Comparison of ENCODE assay signal across 7 cellular contexts in the genomic region with DNA sequence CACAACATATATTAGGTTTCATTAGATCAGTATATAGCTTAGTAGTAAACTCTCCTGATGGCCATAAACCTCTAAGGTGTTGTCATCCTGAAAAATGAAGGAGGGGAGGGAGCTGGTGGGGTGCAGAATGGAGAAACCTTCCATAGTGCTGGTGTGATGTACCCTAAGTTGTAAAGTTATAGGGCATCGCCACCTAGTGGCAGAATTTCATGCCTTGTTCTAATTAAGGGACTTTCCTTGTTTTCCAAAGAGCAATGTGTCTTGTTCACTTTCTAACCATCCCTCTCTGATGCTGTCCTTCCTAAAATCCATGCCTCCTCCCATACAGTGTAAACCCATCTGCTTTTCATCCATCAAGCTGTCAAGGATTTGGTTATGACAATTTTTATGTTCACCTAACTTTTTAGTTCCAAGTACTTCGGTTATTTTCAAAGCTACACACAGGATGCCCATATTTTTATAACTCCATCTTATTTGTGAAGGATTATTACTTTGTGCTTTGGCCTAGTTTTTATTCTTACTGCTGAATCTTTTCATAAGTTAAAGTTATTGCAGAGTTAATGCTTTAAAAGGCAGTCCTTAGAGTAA. TPM values are rescaled to one million over a fixed set of nuclear protein-coding genes. Genes with fewer than 3 reads are reported as not detected.
DNase-seq lines count a peak whose midpoint lies in the region; ATAC-seq and TF ChIP-seq lines count a peak whose summit lies in the region.

No MANE protein-coding gene starts in this region.

- H3K9me2 ChIP-seq in PC-3 (replicated peaks; ENCODE audit: low read length) = no peaks in the 10 kb centered on the region

- no peak overlapping the region for H3K27ac ChIP-seq in PC-3 (ENCODE audit: low read length)

- POLR2A ChIA-PET in PC-3 (lab: Charles Lee; ENCODE audit: unreplicated experiment) = no interaction called here

- no peak overlapping the region for H3K9ac ChIP-seq in PC-3 (ENCODE audit: low read length)

- H3K79me2 ChIP-seq in PC-3 (ENCODE audit: low read length) = peaks cover 46% of the 10 kb centered on the region

- DNase-seq in GM10266 (ENCODE audit: extremely low spot score) (peak; percentile 7), PC-3 (peak; percentile 78), globus pallidus (ENCODE audit: low spot score) (peak; percentile 54), retinal pigment epithelial cell (ENCODE audit: low read depth) (no peak), KG1 (lab: John Stamatoyannopoulos, UW) (no peak)
- peak; percentile 35 for DNase-seq in activated T-helper 9 cell treated with anti-CD3 and anti-CD28 coated beads, Interleukin-2, amount 50 U/mL, for 16 hours (ENCODE audit: low read depth)

- H3K27me3 ChIP-seq in PC-3 (ENCODE audit: low read length) = no peaks in the 10 kb centered on the region

- ATAC-seq in HG02798 (IDR thresholded peaks at IDR 0.05; ENCODE audit: poor library complexity, unreplicated experiment) = peak; percentile 42
- peak; percentile 35; the same call in 1 of the 2 replicates for ATAC-seq in PC-3

- H4K20me1 ChIP-seq in PC-3 (ENCODE audit: low read length) = 0 out of 2 replicates have a peak, but pooled peaks cover 4% of the 10 kb centered on the region

- H3K4me1 ChIP-seq in PC-3 (ENCODE audit: insufficient read depth, low read length) = peaks cover 5% of the 10 kb centered on the region; the same call in 1 of the 2 replicates

- no TSS peak for BruUV-seq in PC-3 (replicated peaks; lab: Mats Ljungman, UMichigan)

- TF ChIP-seq CTCF in GM10266 (IDR thresholded peaks at IDR 0.05; ENCODE audit: control insufficient read depth, insufficient read depth, low read depth, missing control alignments) = peak; percentile 44
- peak; percentile 70 for TF ChIP-seq CTCF in PC-3 (conservative IDR thresholded peaks at IDR 0.05; ENCODE audit: low read depth, low read length)
- TF ChIP-seq CTCF in retinal pigment epithelial cell (conservative IDR thresholded peaks at IDR 0.05; ENCODE audit: low read depth, low read length) = peak; percentile 66

- H3K4me3 ChIP-seq in PC-3 (ENCODE audit: low read length) = no peak overlapping the region
- no peak overlapping the region for H3K4me3 ChIP-seq in retinal pigment epithelial cell (ENCODE audit: low read length)

- H3F3A ChIP-seq in PC-3 (ENCODE audit: low read length, unreplicated experiment) = no peaks in the 10 kb centered on the region

- intact Hi-C loops in PC-3 (cut with micrococcal nuclease) = no loop called here

- CTCF ChIA-PET in PC-3 (lab: Charles Lee) = no interaction called here

- no peak overlapping the region for H3K4me2 ChIP-seq in PC-3 (ENCODE audit: low read length)

- no peaks in the 10 kb centered on the region for H3K9me3 ChIP-seq in PC-3 (ENCODE audit: low read length)

- no peak overlapping the region for H2AFZ ChIP-seq in PC-3 (ENCODE audit: low read length)

- peaks cover 9% of the 10 kb centered on the region for H3K36me3 ChIP-seq in PC-3 (ENCODE audit: low read depth, low read length)

RNA-seq across cellular contexts. Expression of a gene that starts 4.5 kb away (rescaled TPM):
- total RNA-seq in PC-3 (2014; rRNA removed) = 9.7 and 13.6 TPM in 2 replicates

Comparison
In these comparisons a context has a peak if more than half of its experiments do, and no peak if none do; other contexts are left out.
1. DNase-seq: peak in GM10266 (single experiment), PC-3 (single experiment), activated T-helper 9 cell treated with anti-CD3 and anti-CD28 coated beads, Interleukin-2, amount 50 U/mL, for 16 hours (single experiment) and globus pallidus (single experiment); none in retinal pigment epithelial cell (single experiment) and KG1 (single experiment).
2. Peak in every context shown above with its lines, with median percentiles within 50 percentile points of each other: CTCF ChIP-seq.